In genomic region chr14:59100203-59100602, GRCh38 we compare ENCODE assay signal across 7 cellular contexts.
"Had no signal": no experiment of that assay in that cellular context is flagged by ENCODE, and none has a peak within 500 bp of the region (broad histone marks: within the 10 kb centered on the region; RNA-seq: fewer than 3 reads in every experiment).

No MANE protein-coding gene starts in this region.

- H3K9ac ChIP-seq: GM23248, KMS-11 had no signal

- FAIRE-seq: H54 had no signal

- H3K27ac ChIP-seq: GM23248, KMS-11 had no signal

- H3K4me2 ChIP-seq: KMS-11 had no signal

- H3K27ac Mint-ChIP-seq: H9 had no signal

- H3K4me3 ChIP-seq: GM23248 had no signal

- H3K4me3 Mint-ChIP-seq: H9 had no signal

- H3K4me1 Mint-ChIP-seq: H9 had no signal

- H2AFZ ChIP-seq: GM23248 had no signal

- DNase-seq: GM23248, GOT3, H9, HCEC 1CT, KBM-7 had no signal
